ENCODE assay signal across 8 cellular contexts in genomic region chr9:33044677-33045282, GRCh38. TPM values are rescaled to one million over a fixed set of nuclear protein-coding genes. Genes with fewer than 3 reads are reported as not detected.
DNase-seq lines count a peak whose midpoint lies in the region; ATAC-seq and TF ChIP-seq lines count a peak whose summit lies in the region.

No MANE protein-coding gene starts in this region.

- H3K4me2 ChIP-seq in PC-3 (ENCODE audit: low read length) = peak overlapping the region; percentile 74

- CTCF ChIA-PET in AG04449 (lab: Yijun Ruan, JAX) (interaction anchor here (0.7 to 1.5 kb wide), 9 partner anchors 9 to 666 kb away, joined by 3 to 7 read pairs (median 4); no protein-coding TSS in a partner anchor), PC-3 (lab: Charles Lee) (no interaction called here)

- H3F3A ChIP-seq in PC-3 (ENCODE audit: low read length, unreplicated experiment) = peaks cover 5% of the 10 kb centered on the region

- no peaks in the 10 kb centered on the region for H3K9me3 Mint-ChIP-seq in endodermal cell

- no peaks in the 10 kb centered on the region for H3K79me2 ChIP-seq in PC-3 (ENCODE audit: low read length)

- H4K20me1 ChIP-seq in PC-3 (ENCODE audit: low read length) = no peaks in the 10 kb centered on the region

- peak overlapping the region; percentile 95 for H3K27ac Mint-ChIP-seq in endodermal cell

- H3K27me3 Mint-ChIP-seq in endodermal cell (ENCODE audit: insufficient read depth) = no peaks in the 10 kb centered on the region

- BruUV-seq in PC-3 (replicated peaks; lab: Mats Ljungman, UMichigan) = no TSS peak

- H3K9me3 ChIP-seq in PC-3 (ENCODE audit: low read length) (no peaks in the 10 kb centered on the region), endodermal cell (ENCODE audit: control insufficient read depth, low read length) (no peaks in the 10 kb centered on the region), muscle layer of colon (ENCODE audit: low read length) (no peaks in the 10 kb centered on the region)

- peaks cover 18% of the 10 kb centered on the region for H3K4me1 Mint-ChIP-seq in endodermal cell

- peak overlapping the region; percentile 61 for H3K27ac ChIP-seq in PC-3 (ENCODE audit: low read length)
- H3K27ac ChIP-seq in endodermal cell (ENCODE audit: low read depth, low read length) = peak overlapping the region; percentile 50
- peak overlapping the region; percentile 94 for H3K27ac ChIP-seq in muscle layer of colon (ENCODE audit: low read depth, low read length)

- intact Hi-C loops in PC-3 (cut with micrococcal nuclease) = loop anchor here (1.0 kb wide), 1 partner anchor 19 kb away; the partner anchor contains the start of gene DNAJA1

- no peaks in the 10 kb centered on the region; the same call in 1 of the 2 replicates for H3K36me3 ChIP-seq in PC-3 (ENCODE audit: low read depth, low read length)
- H3K36me3 ChIP-seq in endodermal cell (ENCODE audit: control insufficient read depth, insufficient read depth, low read length) = peaks cover 45% of the 10 kb centered on the region
- H3K36me3 ChIP-seq in muscle layer of colon (ENCODE audit: insufficient read depth, low read length) = peaks cover 20% of the 10 kb centered on the region

- peak overlapping the region; percentile 68 for H3K4me3 Mint-ChIP-seq in endodermal cell

- H3K9me2 ChIP-seq in PC-3 (replicated peaks; ENCODE audit: low read length) = no peaks in the 10 kb centered on the region

- WGBS in endodermal cell (ENCODE audit: insufficient coverage in 1 of 2, insufficient read length in 1 of 2), 2 experiments = 34 to 39% methylated on average over 10 to 11 of the region's 12 CpGs

- H3K27me3 ChIP-seq in PC-3 (ENCODE audit: low read length) = no peaks in the 10 kb centered on the region
- no peaks in the 10 kb centered on the region for H3K27me3 ChIP-seq in endodermal cell (ENCODE audit: control insufficient read depth, insufficient read depth, low read length, poor library complexity, severe bottlenecking)
- no peaks in the 10 kb centered on the region for H3K27me3 ChIP-seq in muscle layer of colon (ENCODE audit: control insufficient read depth in 1 of 2, insufficient read depth in 2 of 2, low read length in 2 of 2)

- H3K4me3 ChIP-seq in AG04449 (ENCODE audit: low read depth, low read length) (peak overlapping the region; percentile 67), PC-3 (ENCODE audit: low read length) (peak overlapping the region; percentile 68), endodermal cell (ENCODE audit: low read length) (peak overlapping the region; percentile 81), muscle layer of colon (ENCODE audit: low read depth in 1 of 2, low read length in 2 of 2) (peak overlapping the region; percentile 40 to 73)

- peaks cover 38% of the 10 kb centered on the region for H3K36me3 Mint-ChIP-seq in endodermal cell (ENCODE audit: low read depth)

- ATAC-seq in GM19372 (IDR thresholded peaks at IDR 0.05; ENCODE audit: low read depth, unreplicated experiment) = peak; percentile 4
- ATAC-seq in PC-3 = peak; percentile 59
- ATAC-seq in GM21390 (IDR thresholded peaks at IDR 0.05; ENCODE audit: unreplicated experiment) = no peak

- H3K9ac ChIP-seq in PC-3 (ENCODE audit: low read length) = peak overlapping the region; percentile 77
- peak overlapping the region; percentile 70 for H3K9ac ChIP-seq in endodermal cell (ENCODE audit: extremely low read depth, low read length, poor library complexity, severe bottlenecking)
- H3K9ac ChIP-seq in muscle layer of colon (ENCODE audit: low read length) = no peak overlapping the region

- POLR2A ChIA-PET in AG04449 (lab: Yijun Ruan, JAX) = interaction anchor here (0.6 to 2.0 kb wide), 6 partner anchors 11 to 114 kb away, joined by 3 to 14 read pairs (median 4); partner anchors contain the start of genes DNAJA1 and SMU1
- POLR2A ChIA-PET in PC-3 (lab: Charles Lee; ENCODE audit: unreplicated experiment) = no interaction called here

- H3K4me1 ChIP-seq in PC-3 (ENCODE audit: insufficient read depth, low read length) (peaks cover 15% of the 10 kb centered on the region; the same call in 1 of the 2 replicates), endodermal cell (ENCODE audit: control insufficient read depth, insufficient read depth, low read length) (no peaks in the 10 kb centered on the region), muscle layer of colon (ENCODE audit: insufficient read depth, low read length) (peaks cover 8% of the 10 kb centered on the region)

- H2AFZ ChIP-seq in PC-3 (ENCODE audit: low read length) = peak overlapping the region; percentile 56

- DNase-seq in AG04449 (ENCODE audit: low read depth, low spot score) (no peak), PC-3 (peak; percentile 39), endodermal cell (peak; percentile 84), activated gamma-delta T cell treated with Interleukin-2 at 50 U/mL for 16 hours (no peak), NOMO-1 treated with DMSO at 0.1 percent for 48 hours (lab: John Stamatoyannopoulos, UW; ENCODE audit: unreplicated experiment) (no peak)

- TF ChIP-seq CTCF in AG04449 (IDR thresholded peaks at IDR 0.05; ENCODE audit: insufficient read depth, low read length, missing control alignments) (peak; percentile 19), PC-3 (conservative IDR thresholded peaks at IDR 0.05; ENCODE audit: low read depth, low read length) (peak; percentile 45), endodermal cell (conservative IDR thresholded peaks at IDR 0.05) (peak; percentile 64)

RNA-seq across cellular contexts. Expression of gene DNAJA1, which starts 19.7 kb away (rescaled TPM):
- 109 and 114 TPM in 2 replicates for total RNA-seq in PC-3 (2014; rRNA removed)
- total RNA-seq in endodermal cell = 100 to 1,000 TPM; 139 to 172 TPM
- 165 TPM for polyA plus RNA-seq in endodermal cell (2013, experiment 1 of 2)
- 153 TPM for polyA plus RNA-seq in endodermal cell (2013, experiment 2 of 2)

RNA-seq across cellular contexts. Expression of gene SMU1, which starts 31.7 kb away (rescaled TPM):
- 17.4 and 17.6 TPM in 2 replicates for total RNA-seq in PC-3 (2014; rRNA removed)
- total RNA-seq in endodermal cell = 10 to 100 TPM; 25.0 to 28.7 TPM
- 19.6 TPM for polyA plus RNA-seq in endodermal cell (2013, experiment 1 of 2)
- 18.3 TPM for polyA plus RNA-seq in endodermal cell (2013, experiment 2 of 2)

RNA-seq across cellular contexts. Expression of gene APTX, which starts 43.4 kb away (rescaled TPM):
- 37.5 and 39.1 TPM in 2 replicates for total RNA-seq in PC-3 (2014; rRNA removed)
- total RNA-seq in endodermal cell = 10 to 100 TPM; 49.0 to 72.6 TPM
- polyA plus RNA-seq in endodermal cell (2013, experiment 1 of 2) = 44.2 TPM
- polyA plus RNA-seq in endodermal cell (2013, experiment 2 of 2) = 43.6 TPM

Comparison
In these comparisons a context has a peak if more than half of its experiments do, and no peak if none do; other contexts are left out.
1. DNase-seq: peak in PC-3 (single experiment) and endodermal cell (single experiment); none in AG04449 (single experiment), activated gamma-delta T cell treated with Interleukin-2 at 50 U/mL for 16 hours (single experiment) and NOMO-1 treated with DMSO at 0.1 percent for 48 hours (single experiment).
2. Peak in every context shown above with its lines, with median percentiles within 50 percentile points of each other: H3K4me3 ChIP-seq, CTCF ChIP-seq and H3K27ac ChIP-seq.